ENCODE assay signal across 11 cellular contexts in the genomic region with DNA sequence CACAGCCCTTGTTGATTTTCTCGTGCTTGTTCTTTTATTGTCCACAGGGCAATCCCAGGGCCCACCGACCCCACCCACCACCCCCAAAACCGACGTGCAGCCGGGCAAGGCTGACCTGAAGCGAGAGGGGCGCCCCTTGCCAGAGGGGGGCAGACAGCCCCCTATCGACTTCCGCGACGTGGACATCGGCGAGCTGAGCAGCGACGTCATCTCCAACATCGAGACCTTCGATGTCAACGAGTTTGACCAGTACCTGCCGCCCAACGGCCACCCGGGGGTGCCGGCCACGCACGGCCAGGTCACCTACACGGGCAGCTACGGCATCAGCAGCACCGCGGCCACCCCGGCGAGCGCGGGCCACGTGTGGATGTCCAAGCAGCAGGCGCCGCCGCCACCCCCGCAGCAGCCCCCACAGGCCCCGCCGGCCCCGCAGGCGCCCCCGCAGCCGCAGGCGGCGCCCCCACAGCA. TPM values are rescaled to one million over a fixed set of nuclear protein-coding genes. Genes with fewer than 3 reads are reported as not detected.
DNase-seq lines count a peak whose midpoint lies in the region; ATAC-seq and TF ChIP-seq lines count a peak whose summit lies in the region.
"Had no signal": no experiment of that assay in that cellular context is flagged by ENCODE, and none has a peak within 500 bp of the region (broad histone marks: within the 10 kb centered on the region; RNA-seq: fewer than 3 reads in every experiment).

No MANE protein-coding gene starts in this region.

- H3K4me1 ChIP-seq in GM23338 (ENCODE audit: insufficient read depth) (peaks cover 52% of the 10 kb centered on the region), body of pancreas (peaks cover 49% of the 10 kb centered on the region), iPS-15b (ENCODE audit: control insufficient read depth, insufficient read depth, low read length) (peaks cover 20% of the 10 kb centered on the region), tibial artery (peaks cover 0 to 39% (median 27%) of the 10 kb centered on the region in 4 donors)

- peaks cover 22% of the 10 kb centered on the region for H3K36me3 Mint-ChIP-seq in GM23338 (ENCODE audit: low read depth)
- H3K36me3 Mint-ChIP-seq: IgD-negative memory B cell had no signal

- TF ChIP-seq CTCF in GM23338 (conservative IDR thresholded peaks at IDR 0.05; ENCODE audit: low read depth in 2 of 2) (no peak; a peak in 1 of 4 replicates), body of pancreas (IDR thresholded peaks at IDR 0.05) (no peak), tibial artery (IDR thresholded peaks at IDR 0.05) (no peak)

- peaks cover 31% of the 10 kb centered on the region for H3K27me3 Mint-ChIP-seq in GM23338 (ENCODE audit: insufficient read depth, low read depth, poor library complexity)

- WGBS in body of pancreas, 2 donors, result 36 to 62% methylated on average over 8 to 37 of the region's 45 CpGs

- no peak overlapping the region for H3K9ac ChIP-seq in iPS-15b (ENCODE audit: low read depth, low read length)

- H3K79me2 ChIP-seq in GM23338 (replicated peaks; ENCODE audit: insufficient read depth), result 0 out of 2 replicates have a peak, but pooled peaks cover 9% of the 10 kb centered on the region

- H3K9me3 ChIP-seq in body of pancreas (no peaks in the 10 kb centered on the region), iPS-15b (ENCODE audit: control insufficient read depth, insufficient read depth, low read length) (no peaks in the 10 kb centered on the region), tibial artery (no peaks in the 10 kb centered on the region)

- peak overlapping the region; percentile 97 for H3K4me3 Mint-ChIP-seq in GM23338

- H3K9me3 Mint-ChIP-seq in GM23338, result 0 out of 3 replicates have a peak, but pooled peaks cover 3% of the 10 kb centered on the region
- H3K9me3 Mint-ChIP-seq: activated CD4-positive, alpha-beta T cell treated with anti-CD3 and anti-CD28 coated beads, Interleukin-2, amount 10 ng/mL, durations not matched to agents 7 days and 5 days had no signal

- TF ChIP-seq POLR2A in body of pancreas (IDR thresholded peaks at IDR 0.05), result no peak

- peaks cover 7% of the 10 kb centered on the region; the same call in 1 of the 2 replicates for H3F3A ChIP-seq in GM23338 (replicated peaks; ENCODE audit: low read depth)

- no peak overlapping the region for H2AFZ ChIP-seq in GM23338

- peak overlapping the region; percentile 85 for H3K4me3 ChIP-seq in GM23338
- H3K4me3 ChIP-seq in body of pancreas, result peak overlapping the region in 1 of 2 donors; percentile 70
- H3K4me3 ChIP-seq in iPS-15b (ENCODE audit: low read depth, low read length), result peak overlapping the region; percentile 82
- H3K4me3 ChIP-seq in skeletal muscle cell (ENCODE audit: low read depth, low read length), result peak overlapping the region; percentile 73
- H3K4me3 ChIP-seq in tibial artery, result no peak overlapping the region

- H3K4me2 ChIP-seq in GM23338, result peak overlapping the region; percentile 97

- no peak for ATAC-seq in GM23338
- ATAC-seq in body of pancreas, result no peak

- H3K9me2 ChIP-seq in GM23338 (ENCODE audit: insufficient read depth), result no peaks in the 10 kb centered on the region

- peaks cover 60% of the 10 kb centered on the region for H3K27me3 ChIP-seq in GM23338 (ENCODE audit: insufficient read depth)
- H3K27me3 ChIP-seq in body of pancreas, result no peaks in the 10 kb centered on the region
- H3K27me3 ChIP-seq in iPS-15b (ENCODE audit: control insufficient read depth, insufficient read depth, low read length), result peaks cover 40% of the 10 kb centered on the region
- H3K27me3 ChIP-seq in tibial artery, result peaks cover 0 to 13% of the 10 kb centered on the region in 2 donors

- intact Hi-C loops in body of pancreas (cut with DNase I), result loop anchor here (10.0 kb wide), 1 partner anchor 411 kb away; no protein-coding TSS in a partner anchor
- intact Hi-C loops in tibial artery (cut with DNase I; ENCODE audit: low total_unique reads), result no loop called here

- H3K36me3 ChIP-seq in GM23338 (ENCODE audit: insufficient read depth), result no peaks in the 10 kb centered on the region; the same call in 1 of the 2 replicates
- no peaks in the 10 kb centered on the region for H3K36me3 ChIP-seq in body of pancreas (replicated peaks in 1 of 2; ENCODE audit: insufficient read depth in 1 of 2, low read depth in 2 of 2)
- H3K36me3 ChIP-seq in iPS-15b (ENCODE audit: control insufficient read depth, insufficient read depth, low read length), result peaks cover 5% of the 10 kb centered on the region
- H3K36me3 ChIP-seq in tibial artery, result peaks cover 0 to 20% (median 0%) of the 10 kb centered on the region in 3 donors

- H4K20me1 ChIP-seq in GM23338 (replicated peaks; ENCODE audit: insufficient read depth), result no peaks in the 10 kb centered on the region

- H3K27ac Mint-ChIP-seq in GM23338, result no peak overlapping the region
- H3K27ac Mint-ChIP-seq: activated naive CD8-positive, alpha-beta T cell treated with anti-CD3 and anti-CD28 coated beads, Interleukin-2, amount 10 ng/mL, durations not matched to agents 7 days and 5 days had no signal

- H3K4me1 Mint-ChIP-seq in GM23338, result peaks cover 54% of the 10 kb centered on the region

- DNase-seq in GM23338 (ENCODE audit: low spot score), result no peak
- DNase-seq in body of pancreas, result no peak
- DNase-seq in skeletal muscle cell (ENCODE audit: low read depth), result no peak
- no peak for DNase-seq in stimulated activated naive CD4-positive, alpha-beta T cell treated with Interleukin-2 at 50 U/mL for 16 hours (lab: John Stamatoyannopoulos, UW)
- DNase-seq in tibial artery, result no peak
- DNase-seq in occipital lobe (lab: John Stamatoyannopoulos, UW), result no peak
- DNase-seq in NCI-H2171 treated with DMSO at 0.1 percent for 48 hours (lab: John Stamatoyannopoulos, UW), result no peak
- DNase-seq: activated CD4-positive, alpha-beta T cell treated with anti-CD3 and anti-CD28 coated beads, Interleukin-2, amount 10 ng/mL, durations not matched to agents 7 days and 5 days; activated naive CD8-positive, alpha-beta T cell treated with anti-CD3 and anti-CD28 coated beads, Interleukin-2, amount 10 ng/mL, durations not matched to agents 7 days and 5 days had no signal

- H3K27ac ChIP-seq in GM23338 (ENCODE audit: low read depth), result no peak overlapping the region
- H3K27ac ChIP-seq in body of pancreas, result peak overlapping the region in 3 of 4 donors; percentile 50 to 96 (median 95)
- H3K27ac ChIP-seq in tibial artery, result no peak overlapping the region

TF ChIP-seq in GM23338, 12 proteins besides CTCF, POLR2A, EP300 and RAD21 (continues in another document):
- TF ChIP-seq ZNF331 (CRISPR knock-in tag; IDR thresholded peaks at IDR 0.05; ENCODE audit: low read depth) (no peak), JUNB (IDR thresholded peaks at IDR 0.05; ENCODE audit: unreplicated experiment) (no peak), EZH2 (IDR thresholded peaks at IDR 0.05; ENCODE audit: low read depth, unreplicated experiment) (no peak), NANOG (IDR thresholded peaks at IDR 0.05; ENCODE audit: borderline replicate concordance) (no peak)
- TF ChIP-seq, protein P1, sequence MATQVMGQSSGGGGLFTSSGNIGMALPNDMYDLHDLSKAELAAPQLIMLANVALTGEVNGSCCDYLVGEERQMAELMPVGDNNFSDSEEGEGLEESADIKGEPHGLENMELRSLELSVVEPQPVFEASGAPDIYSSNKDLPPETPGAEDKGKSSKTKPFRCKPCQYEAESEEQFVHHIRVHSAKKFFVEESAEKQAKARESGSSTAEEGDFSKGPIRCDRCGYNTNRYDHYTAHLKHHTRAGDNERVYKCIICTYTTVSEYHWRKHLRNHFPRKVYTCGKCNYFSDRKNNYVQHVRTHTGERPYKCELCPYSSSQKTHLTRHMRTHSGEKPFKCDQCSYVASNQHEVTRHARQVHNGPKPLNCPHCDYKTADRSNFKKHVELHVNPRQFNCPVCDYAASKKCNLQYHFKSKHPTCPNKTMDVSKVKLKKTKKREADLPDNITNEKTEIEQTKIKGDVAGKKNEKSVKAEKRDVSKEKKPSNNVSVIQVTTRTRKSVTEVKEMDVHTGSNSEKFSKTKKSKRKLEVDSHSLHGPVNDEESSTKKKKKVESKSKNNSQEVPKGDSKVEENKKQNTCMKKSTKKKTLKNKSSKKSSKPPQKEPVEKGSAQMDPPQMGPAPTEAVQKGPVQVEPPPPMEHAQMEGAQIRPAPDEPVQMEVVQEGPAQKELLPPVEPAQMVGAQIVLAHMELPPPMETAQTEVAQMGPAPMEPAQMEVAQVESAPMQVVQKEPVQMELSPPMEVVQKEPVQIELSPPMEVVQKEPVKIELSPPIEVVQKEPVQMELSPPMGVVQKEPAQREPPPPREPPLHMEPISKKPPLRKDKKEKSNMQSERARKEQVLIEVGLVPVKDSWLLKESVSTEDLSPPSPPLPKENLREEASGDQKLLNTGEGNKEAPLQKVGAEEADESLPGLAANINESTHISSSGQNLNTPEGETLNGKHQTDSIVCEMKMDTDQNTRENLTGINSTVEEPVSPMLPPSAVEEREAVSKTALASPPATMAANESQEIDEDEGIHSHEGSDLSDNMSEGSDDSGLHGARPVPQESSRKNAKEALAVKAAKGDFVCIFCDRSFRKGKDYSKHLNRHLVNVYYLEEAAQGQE (IDR thresholded peaks at IDR 0.05; ENCODE audit: unreplicated experiment), result no peak

RNA-seq across cellular contexts. Expression of a gene that starts 2.7 kb away (rescaled TPM):
- total RNA-seq in GM23338 (2014; rRNA removed; shearing (Covaris generic)), result 4.4 and 5.8 TPM in 2 replicates
- 4.4 and 4.8 TPM in 2 replicates for polyA plus RNA-seq in GM23338 (2016; fragmentation: Nextera tagmentation; extraction: Ambion mirVana)
- total RNA-seq in body of pancreas (10 to 100 TPM; 35.8 to 47.5 TPM), occipital lobe (25.4 TPM)
- total RNA-seq: activated CD4-positive, alpha-beta T cell treated with anti-CD3 and anti-CD28 coated beads, Interleukin-2, amount 10 ng/mL, durations not matched to agents 7 days and 5 days; activated naive CD8-positive, alpha-beta T cell treated with anti-CD3 and anti-CD28 coated beads, Interleukin-2, amount 10 ng/mL, durations not matched to agents 7 days and 5 days had no signal
- polyA plus RNA-seq: IgD-negative memory B cell had no signal

Comparison
In these comparisons a context has a peak if more than half of its experiments do, and no peak if none do; other contexts are left out.
1. H3K27ac ChIP-seq: peak in body of pancreas (3 of 4); none in GM23338 (single experiment) and tibial artery (0 of 2).
2. H3K4me3 ChIP-seq: peak in GM23338 (single experiment), iPS-15b (single experiment) and skeletal muscle cell (single experiment); none in tibial artery (0 of 2).